Comparison of ENCODE assay signal across 1 cellular context in the genomic region with DNA sequence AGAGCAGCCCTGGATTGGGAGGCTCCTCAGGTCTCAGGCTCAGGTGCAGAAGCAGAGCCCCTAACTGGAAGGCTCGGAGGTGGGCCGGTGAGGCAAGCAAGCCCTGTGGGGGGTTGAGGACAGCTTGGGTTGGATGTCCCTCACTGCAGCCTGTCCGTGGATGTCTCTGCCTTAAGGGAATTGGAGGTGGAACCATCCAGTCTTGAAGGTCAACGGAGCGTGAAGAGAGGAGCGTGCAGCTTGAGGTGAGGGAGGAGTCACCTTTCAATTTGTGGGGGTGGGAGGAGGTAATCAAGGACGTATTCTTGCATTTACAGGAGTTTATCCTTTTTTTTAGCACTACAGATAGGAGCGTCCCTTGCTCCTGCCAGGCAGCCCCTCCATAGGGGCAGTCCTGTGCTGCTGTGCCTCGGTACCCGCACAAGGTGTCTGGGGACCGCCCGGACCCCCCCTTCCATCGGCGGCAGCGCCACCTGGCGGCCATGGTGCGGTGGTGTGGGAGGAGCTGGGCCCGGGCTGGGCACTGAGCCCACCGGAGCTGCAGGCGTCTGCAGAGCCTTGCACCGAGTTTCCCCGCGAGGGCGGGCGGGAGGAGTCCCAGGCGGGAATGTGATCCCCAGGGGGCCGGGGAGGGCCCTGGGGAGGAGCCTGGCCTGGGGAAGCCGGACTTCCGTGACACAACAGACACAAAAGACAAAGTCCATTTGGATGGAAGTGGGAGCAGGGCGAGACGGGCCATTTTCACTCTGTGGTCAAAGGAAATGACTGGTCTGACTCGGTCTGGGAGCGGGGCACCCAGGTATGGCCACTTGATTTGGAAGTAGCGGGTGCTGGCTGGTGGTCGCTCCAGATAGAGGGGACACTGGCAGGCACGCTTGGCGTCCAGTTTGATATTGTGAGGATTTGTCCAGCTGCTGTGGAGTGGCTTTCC.
TF ChIP-seq lines count a peak whose summit lies in the region.

No MANE protein-coding gene starts in this region.

TF ChIP-seq in HepG2, 621 proteins besides CTCF, POLR2A, EP300 and RAD21 (continued from another document and continues in another):
- TF ChIP-seq, protein P1, sequence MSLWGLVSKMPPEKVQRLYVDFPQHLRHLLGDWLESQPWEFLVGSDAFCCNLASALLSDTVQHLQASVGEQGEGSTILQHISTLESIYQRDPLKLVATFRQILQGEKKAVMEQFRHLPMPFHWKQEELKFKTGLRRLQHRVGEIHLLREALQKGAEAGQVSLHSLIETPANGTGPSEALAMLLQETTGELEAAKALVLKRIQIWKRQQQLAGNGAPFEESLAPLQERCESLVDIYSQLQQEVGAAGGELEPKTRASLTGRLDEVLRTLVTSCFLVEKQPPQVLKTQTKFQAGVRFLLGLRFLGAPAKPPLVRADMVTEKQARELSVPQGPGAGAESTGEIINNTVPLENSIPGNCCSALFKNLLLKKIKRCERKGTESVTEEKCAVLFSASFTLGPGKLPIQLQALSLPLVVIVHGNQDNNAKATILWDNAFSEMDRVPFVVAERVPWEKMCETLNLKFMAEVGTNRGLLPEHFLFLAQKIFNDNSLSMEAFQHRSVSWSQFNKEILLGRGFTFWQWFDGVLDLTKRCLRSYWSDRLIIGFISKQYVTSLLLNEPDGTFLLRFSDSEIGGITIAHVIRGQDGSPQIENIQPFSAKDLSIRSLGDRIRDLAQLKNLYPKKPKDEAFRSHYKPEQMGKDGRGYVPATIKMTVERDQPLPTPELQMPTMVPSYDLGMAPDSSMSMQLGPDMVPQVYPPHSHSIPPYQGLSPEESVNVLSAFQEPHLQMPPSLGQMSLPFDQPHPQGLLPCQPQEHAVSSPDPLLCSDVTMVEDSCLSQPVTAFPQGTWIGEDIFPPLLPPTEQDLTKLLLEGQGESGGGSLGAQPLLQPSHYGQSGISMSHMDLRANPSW (CRISPR knock-in tag; IDR thresholded peaks at IDR 0.05; ENCODE audit: borderline replicate concordance) = peak; percentile 78; the same call in 1 of the 2 replicates
- TF ChIP-seq THAP11 (CRISPR knock-in tag; IDR thresholded peaks at IDR 0.05) (peak; percentile 73), PRMT3 (CRISPR knock-in tag; IDR thresholded peaks at IDR 0.05; ENCODE audit: borderline replicate concordance, low read depth) (no peak), MTA3 (CRISPR knock-in tag; IDR thresholded peaks at IDR 0.05) (no peak), HHEX (CRISPR knock-in tag; IDR thresholded peaks at IDR 0.05) (no peak), RARG (CRISPR knock-in tag; IDR thresholded peaks at IDR 0.05; ENCODE audit: low read depth) (no peak), NCOA5 (CRISPR knock-in tag; IDR thresholded peaks at IDR 0.05) (0 out of 2 replicates have a peak, but pooled peaks have one; percentile 36), ZNF652 (CRISPR knock-in tag; IDR thresholded peaks at IDR 0.05; ENCODE audit: borderline replicate concordance, low read depth) (no peak; the same call in 1 of the 2 replicates), ZC3H4 (CRISPR knock-in tag; IDR thresholded peaks at IDR 0.05; ENCODE audit: borderline replicate concordance) (no peak), ZNF83 (CRISPR knock-in tag; IDR thresholded peaks at IDR 0.05; ENCODE audit: borderline replicate concordance) (peak; percentile 58; the same call in 1 of the 2 replicates), ZNF558 (CRISPR knock-in tag; IDR thresholded peaks at IDR 0.05; ENCODE audit: borderline replicate concordance) (peak; percentile 9; the same call in 1 of the 2 replicates), HDAC1 (CRISPR knock-in tag; IDR thresholded peaks at IDR 0.05) (peak; percentile 93), ZNF451 (CRISPR knock-in tag; IDR thresholded peaks at IDR 0.05) (no peak; the same call in none of the 2 replicates), ZNF501 (CRISPR knock-in tag; IDR thresholded peaks at IDR 0.05) (peak; percentile 76), ZNF709 (CRISPR knock-in tag; IDR thresholded peaks at IDR 0.05) (0 out of 2 replicates have a peak, but pooled peaks have one; percentile 23), FLYWCH1 (CRISPR knock-in tag; IDR thresholded peaks at IDR 0.05) (no peak), ZFP37 (CRISPR knock-in tag; IDR thresholded peaks at IDR 0.05; ENCODE audit: borderline replicate concordance) (peak; percentile 97), NCOA1 (CRISPR knock-in tag; IDR thresholded peaks at IDR 0.05) (no peak), HNRNPH1 (optimal IDR thresholded peaks at IDR 0.05; ENCODE audit: low read depth, low read length) (no peak), STAG1 (CRISPR knock-in tag; IDR thresholded peaks at IDR 0.05) (peak; percentile 44), IKZF4 (CRISPR knock-in tag; IDR thresholded peaks at IDR 0.05; ENCODE audit: borderline replicate concordance, low read depth, not compliant biosample characterization) (no peak), ZNF263 (CRISPR knock-in tag; IDR thresholded peaks at IDR 0.05) (peak; percentile 100), TP53 (CRISPR knock-in tag; conservative IDR thresholded peaks at IDR 0.05) (peak; percentile 91; the same call in 1 of the 2 replicates), TBX2 (CRISPR knock-in tag; IDR thresholded peaks at IDR 0.05; ENCODE audit: borderline replicate concordance) (peak; percentile 90), ZFP36L2 (CRISPR knock-in tag; IDR thresholded peaks at IDR 0.05) (peak; percentile 70; the same call in 1 of the 2 replicates), SP4 (CRISPR knock-in tag; IDR thresholded peaks at IDR 0.05) (no peak; the same call in none of the 2 replicates), PRPF4 (IDR thresholded peaks at IDR 0.05; ENCODE audit: low read depth, low read length, poor library complexity, severe bottlenecking) (no peak), ZNF143 (CRISPR knock-in tag; IDR thresholded peaks at IDR 0.05) (peak; percentile 55), ZNF644 (CRISPR knock-in tag; IDR thresholded peaks at IDR 0.05; ENCODE audit: low read depth) (peak; percentile 72), ZBTB7B (CRISPR knock-in tag; IDR thresholded peaks at IDR 0.05) (peak; percentile 98)
- TF ChIP-seq, protein P2, sequence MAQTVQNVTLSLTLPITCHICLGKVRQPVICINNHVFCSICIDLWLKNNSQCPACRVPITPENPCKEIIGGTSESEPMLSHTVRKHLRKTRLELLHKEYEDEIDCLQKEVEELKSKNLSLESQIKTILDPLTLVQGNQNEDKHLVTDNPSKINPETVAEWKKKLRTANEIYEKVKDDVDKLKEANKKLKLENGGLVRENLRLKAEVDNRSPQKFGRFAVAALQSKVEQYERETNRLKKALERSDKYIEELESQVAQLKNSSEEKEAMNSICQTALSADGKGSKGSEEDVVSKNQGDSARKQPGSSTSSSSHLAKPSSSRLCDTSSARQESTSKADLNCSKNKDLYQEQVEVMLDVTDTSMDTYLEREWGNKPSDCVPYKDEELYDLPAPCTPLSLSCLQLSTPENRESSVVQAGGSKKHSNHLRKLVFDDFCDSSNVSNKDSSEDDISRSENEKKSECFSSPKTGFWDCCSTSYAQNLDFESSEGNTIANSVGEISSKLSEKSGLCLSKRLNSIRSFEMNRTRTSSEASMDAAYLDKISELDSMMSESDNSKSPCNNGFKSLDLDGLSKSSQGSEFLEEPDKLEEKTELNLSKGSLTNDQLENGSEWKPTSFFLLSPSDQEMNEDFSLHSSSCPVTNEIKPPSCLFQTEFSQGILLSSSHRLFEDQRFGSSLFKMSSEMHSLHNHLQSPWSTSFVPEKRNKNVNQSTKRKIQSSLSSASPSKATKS (CRISPR knock-in tag; IDR thresholded peaks at IDR 0.05) = no peak
- TF ChIP-seq, protein P3, sequence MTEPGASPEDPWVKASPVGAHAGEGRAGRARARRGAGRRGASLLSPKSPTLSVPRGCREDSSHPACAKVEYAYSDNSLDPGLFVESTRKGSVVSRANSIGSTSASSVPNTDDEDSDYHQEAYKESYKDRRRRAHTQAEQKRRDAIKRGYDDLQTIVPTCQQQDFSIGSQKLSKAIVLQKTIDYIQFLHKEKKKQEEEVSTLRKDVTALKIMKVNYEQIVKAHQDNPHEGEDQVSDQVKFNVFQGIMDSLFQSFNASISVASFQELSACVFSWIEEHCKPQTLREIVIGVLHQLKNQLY (CRISPR knock-in tag; IDR thresholded peaks at IDR 0.05) = 0 out of 2 replicates have a peak, but pooled peaks have one; percentile 39
- TF ChIP-seq, protein P4, sequence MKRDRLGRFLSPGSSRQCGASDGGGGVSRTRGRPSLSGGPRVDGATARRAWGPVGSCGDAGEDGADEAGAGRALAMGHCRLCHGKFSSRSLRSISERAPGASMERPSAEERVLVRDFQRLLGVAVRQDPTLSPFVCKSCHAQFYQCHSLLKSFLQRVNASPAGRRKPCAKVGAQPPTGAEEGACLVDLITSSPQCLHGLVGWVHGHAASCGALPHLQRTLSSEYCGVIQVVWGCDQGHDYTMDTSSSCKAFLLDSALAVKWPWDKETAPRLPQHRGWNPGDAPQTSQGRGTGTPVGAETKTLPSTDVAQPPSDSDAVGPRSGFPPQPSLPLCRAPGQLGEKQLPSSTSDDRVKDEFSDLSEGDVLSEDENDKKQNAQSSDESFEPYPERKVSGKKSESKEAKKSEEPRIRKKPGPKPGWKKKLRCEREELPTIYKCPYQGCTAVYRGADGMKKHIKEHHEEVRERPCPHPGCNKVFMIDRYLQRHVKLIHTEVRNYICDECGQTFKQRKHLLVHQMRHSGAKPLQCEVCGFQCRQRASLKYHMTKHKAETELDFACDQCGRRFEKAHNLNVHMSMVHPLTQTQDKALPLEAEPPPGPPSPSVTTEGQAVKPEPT (CRISPR knock-in tag; IDR thresholded peaks at IDR 0.05; ENCODE audit: low read depth) = peak; percentile 75; the same call in 1 of the 2 replicates
- TF ChIP-seq, protein P5, sequence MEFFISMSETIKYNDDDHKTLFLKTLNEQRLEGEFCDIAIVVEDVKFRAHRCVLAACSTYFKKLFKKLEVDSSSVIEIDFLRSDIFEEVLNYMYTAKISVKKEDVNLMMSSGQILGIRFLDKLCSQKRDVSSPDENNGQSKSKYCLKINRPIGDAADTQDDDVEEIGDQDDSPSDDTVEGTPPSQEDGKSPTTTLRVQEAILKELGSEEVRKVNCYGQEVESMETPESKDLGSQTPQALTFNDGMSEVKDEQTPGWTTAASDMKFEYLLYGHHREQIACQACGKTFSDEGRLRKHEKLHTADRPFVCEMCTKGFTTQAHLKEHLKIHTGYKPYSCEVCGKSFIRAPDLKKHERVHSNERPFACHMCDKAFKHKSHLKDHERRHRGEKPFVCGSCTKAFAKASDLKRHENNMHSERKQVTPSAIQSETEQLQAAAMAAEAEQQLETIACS (CRISPR knock-in tag; IDR thresholded peaks at IDR 0.05) = no peak; the same call in 1 of the 2 replicates
- TF ChIP-seq, protein P6, sequence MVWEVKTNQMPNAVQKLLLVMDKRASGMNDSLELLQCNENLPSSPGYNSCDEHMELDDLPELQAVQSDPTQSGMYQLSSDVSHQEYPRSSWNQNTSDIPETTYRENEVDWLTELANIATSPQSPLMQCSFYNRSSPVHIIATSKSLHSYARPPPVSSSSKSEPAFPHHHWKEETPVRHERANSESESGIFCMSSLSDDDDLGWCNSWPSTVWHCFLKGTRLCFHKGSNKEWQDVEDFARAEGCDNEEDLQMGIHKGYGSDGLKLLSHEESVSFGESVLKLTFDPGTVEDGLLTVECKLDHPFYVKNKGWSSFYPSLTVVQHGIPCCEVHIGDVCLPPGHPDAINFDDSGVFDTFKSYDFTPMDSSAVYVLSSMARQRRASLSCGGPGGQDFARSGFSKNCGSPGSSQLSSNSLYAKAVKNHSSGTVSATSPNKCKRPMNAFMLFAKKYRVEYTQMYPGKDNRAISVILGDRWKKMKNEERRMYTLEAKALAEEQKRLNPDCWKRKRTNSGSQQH (CRISPR knock-in tag; IDR thresholded peaks at IDR 0.05; ENCODE audit: low read depth) = no peak
- TF ChIP-seq, protein P7, sequence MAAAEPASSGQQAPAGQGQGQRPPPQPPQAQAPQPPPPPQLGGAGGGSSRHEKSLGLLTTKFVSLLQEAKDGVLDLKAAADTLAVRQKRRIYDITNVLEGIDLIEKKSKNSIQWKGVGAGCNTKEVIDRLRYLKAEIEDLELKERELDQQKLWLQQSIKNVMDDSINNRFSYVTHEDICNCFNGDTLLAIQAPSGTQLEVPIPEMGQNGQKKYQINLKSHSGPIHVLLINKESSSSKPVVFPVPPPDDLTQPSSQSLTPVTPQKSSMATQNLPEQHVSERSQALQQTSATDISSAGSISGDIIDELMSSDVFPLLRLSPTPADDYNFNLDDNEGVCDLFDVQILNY (CRISPR knock-in tag; conservative IDR thresholded peaks at IDR 0.05) = no peak; the same call in 1 of the 2 replicates
- TF ChIP-seq, protein P8, sequence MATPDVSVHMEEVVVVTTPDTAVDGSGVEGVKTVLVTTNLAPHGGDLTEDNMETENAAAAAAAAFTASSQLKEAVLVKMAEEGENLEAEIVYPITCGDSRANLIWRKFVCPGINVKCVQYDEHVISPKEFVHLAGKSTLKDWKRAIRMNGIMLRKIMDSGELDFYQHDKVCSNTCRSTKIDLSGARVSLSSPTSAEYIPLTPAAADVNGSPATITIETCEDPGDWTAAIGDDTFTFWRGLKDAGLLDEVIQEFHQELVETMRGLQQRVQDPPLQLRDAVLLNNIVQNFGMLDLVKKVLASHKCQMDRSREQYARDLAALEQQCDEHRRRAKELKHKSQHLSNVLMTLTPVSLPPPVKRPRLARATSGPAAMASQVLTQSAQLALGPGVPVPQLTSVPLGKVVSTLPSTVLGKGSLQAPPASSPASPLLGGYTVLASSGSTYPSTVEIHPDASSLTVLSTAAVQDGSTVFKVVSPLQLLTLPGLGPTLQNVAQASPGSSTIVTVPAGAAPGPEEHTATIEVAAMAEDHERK (CRISPR knock-in tag; IDR thresholded peaks at IDR 0.05; ENCODE audit: low read depth) = no peak
- TF ChIP-seq, protein P9, sequence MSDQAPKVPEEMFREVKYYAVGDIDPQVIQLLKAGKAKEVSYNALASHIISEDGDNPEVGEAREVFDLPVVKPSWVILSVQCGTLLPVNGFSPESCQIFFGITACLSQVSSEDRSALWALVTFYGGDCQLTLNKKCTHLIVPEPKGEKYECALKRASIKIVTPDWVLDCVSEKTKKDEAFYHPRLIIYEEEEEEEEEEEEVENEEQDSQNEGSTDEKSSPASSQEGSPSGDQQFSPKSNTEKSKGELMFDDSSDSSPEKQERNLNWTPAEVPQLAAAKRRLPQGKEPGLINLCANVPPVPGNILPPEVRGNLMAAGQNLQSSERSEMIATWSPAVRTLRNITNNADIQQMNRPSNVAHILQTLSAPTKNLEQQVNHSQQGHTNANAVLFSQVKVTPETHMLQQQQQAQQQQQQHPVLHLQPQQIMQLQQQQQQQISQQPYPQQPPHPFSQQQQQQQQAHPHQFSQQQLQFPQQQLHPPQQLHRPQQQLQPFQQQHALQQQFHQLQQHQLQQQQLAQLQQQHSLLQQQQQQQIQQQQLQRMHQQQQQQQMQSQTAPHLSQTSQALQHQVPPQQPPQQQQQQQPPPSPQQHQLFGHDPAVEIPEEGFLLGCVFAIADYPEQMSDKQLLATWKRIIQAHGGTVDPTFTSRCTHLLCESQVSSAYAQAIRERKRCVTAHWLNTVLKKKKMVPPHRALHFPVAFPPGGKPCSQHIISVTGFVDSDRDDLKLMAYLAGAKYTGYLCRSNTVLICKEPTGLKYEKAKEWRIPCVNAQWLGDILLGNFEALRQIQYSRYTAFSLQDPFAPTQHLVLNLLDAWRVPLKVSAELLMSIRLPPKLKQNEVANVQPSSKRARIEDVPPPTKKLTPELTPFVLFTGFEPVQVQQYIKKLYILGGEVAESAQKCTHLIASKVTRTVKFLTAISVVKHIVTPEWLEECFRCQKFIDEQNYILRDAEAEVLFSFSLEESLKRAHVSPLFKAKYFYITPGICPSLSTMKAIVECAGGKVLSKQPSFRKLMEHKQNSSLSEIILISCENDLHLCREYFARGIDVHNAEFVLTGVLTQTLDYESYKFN (CRISPR knock-in tag; conservative IDR thresholded peaks at IDR 0.05) = peak; percentile 89
- TF ChIP-seq, protein P10, sequence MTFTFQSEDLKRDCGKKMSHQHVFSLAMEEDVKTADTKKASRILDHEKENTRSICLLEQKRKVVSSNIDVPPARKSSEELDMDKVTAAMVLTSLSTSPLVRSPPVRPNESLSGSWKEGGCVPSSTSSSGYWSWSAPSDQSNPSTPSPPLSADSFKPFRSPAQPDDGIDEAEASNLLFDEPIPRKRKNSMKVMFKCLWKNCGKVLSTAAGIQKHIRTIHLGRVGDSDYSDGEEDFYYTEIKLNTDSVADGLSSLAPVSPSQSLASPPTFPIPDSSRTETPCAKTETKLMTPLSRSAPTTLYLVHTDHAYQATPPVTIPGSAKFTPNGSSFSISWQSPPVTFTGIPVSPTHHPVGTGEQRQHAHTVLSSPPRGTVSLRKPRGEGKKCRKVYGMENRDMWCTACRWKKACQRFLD (CRISPR knock-in tag; IDR thresholded peaks at IDR 0.05; ENCODE audit: borderline replicate concordance) = no peak
